1 cellular context compared by ENCODE assay signal in the genomic region with DNA sequence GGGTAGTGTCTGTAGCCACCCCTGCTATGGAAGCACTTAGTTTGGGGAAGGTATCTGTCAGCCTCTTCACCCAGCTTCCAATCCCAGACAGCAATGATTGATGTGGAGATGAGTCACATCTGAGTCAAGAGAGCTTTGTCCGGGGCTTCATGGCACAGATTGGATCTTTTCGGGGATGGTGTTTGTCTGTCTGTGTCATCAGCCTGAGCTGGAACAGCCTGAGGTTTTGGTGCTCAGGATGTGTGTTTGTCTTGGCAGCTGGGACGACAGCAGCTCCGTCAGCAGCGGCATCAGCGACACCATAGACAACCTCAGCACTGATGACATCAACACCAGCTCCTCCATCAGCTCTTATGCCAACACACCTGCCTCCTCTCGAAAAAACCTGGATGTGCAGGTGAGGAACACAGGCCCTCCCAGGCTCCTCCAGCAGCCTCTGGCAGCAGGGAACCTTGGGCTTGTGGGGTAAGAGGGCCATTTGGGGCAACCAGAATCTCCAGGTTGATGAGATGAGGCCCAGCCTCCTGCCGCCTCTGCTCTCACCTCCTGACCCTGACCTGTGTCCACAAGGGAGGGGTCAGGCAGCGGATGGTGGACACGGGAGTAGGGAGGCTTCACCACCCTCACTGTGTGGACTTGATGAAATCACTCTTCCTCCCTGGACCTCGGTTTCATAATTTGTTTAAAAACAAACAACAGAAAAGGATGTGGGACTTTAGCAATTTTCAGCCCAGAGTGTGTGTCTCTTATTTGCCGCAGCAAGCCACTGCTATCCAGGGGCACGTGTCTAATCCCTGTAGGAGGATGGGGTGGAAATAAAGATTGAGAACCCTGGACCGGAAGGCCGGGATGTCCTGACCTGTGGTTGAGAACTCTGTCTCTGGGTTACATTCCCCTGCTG.
TF ChIP-seq lines count a peak whose summit lies in the region.

No MANE protein-coding gene starts in this region.

TF ChIP-seq in K562, 482 proteins besides CTCF, POLR2A, EP300 and RAD21 (continued from another document):
- TF ChIP-seq, protein P1, sequence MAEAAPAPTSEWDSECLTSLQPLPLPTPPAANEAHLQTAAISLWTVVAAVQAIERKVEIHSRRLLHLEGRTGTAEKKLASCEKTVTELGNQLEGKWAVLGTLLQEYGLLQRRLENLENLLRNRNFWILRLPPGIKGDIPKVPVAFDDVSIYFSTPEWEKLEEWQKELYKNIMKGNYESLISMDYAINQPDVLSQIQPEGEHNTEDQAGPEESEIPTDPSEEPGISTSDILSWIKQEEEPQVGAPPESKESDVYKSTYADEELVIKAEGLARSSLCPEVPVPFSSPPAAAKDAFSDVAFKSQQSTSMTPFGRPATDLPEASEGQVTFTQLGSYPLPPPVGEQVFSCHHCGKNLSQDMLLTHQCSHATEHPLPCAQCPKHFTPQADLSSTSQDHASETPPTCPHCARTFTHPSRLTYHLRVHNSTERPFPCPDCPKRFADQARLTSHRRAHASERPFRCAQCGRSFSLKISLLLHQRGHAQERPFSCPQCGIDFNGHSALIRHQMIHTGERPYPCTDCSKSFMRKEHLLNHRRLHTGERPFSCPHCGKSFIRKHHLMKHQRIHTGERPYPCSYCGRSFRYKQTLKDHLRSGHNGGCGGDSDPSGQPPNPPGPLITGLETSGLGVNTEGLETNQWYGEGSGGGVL (CRISPR knock-in tag; IDR thresholded peaks at IDR 0.05): no peak
- TF ChIP-seq, protein P2, sequence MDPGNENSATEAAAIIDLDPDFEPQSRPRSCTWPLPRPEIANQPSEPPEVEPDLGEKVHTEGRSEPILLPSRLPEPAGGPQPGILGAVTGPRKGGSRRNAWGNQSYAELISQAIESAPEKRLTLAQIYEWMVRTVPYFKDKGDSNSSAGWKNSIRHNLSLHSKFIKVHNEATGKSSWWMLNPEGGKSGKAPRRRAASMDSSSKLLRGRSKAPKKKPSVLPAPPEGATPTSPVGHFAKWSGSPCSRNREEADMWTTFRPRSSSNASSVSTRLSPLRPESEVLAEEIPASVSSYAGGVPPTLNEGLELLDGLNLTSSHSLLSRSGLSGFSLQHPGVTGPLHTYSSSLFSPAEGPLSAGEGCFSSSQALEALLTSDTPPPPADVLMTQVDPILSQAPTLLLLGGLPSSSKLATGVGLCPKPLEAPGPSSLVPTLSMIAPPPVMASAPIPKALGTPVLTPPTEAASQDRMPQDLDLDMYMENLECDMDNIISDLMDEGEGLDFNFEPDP (CRISPR knock-in tag; IDR thresholded peaks at IDR 0.05): no peak
- no peak for TF ChIP-seq RBM39 (optimal IDR thresholded peaks at IDR 0.05; ENCODE audit: low read depth, low read length)
- TF ChIP-seq SAFB2 (IDR thresholded peaks at IDR 0.05; ENCODE audit: borderline replicate concordance, low read depth, low read length, severe bottlenecking): no peak
- peak; percentile 77 for TF ChIP-seq ARID1B (IDR thresholded peaks at IDR 0.05)
- TF ChIP-seq, protein P3, sequence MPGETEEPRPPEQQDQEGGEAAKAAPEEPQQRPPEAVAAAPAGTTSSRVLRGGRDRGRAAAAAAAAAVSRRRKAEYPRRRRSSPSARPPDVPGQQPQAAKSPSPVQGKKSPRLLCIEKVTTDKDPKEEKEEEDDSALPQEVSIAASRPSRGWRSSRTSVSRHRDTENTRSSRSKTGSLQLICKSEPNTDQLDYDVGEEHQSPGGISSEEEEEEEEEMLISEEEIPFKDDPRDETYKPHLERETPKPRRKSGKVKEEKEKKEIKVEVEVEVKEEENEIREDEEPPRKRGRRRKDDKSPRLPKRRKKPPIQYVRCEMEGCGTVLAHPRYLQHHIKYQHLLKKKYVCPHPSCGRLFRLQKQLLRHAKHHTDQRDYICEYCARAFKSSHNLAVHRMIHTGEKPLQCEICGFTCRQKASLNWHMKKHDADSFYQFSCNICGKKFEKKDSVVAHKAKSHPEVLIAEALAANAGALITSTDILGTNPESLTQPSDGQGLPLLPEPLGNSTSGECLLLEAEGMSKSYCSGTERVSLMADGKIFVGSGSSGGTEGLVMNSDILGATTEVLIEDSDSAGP (CRISPR knock-in tag; IDR thresholded peaks at IDR 0.05): no peak
- no peak for TF ChIP-seq MYBL2 (IDR thresholded peaks at IDR 0.05; ENCODE audit: low read depth)
- no peak for TF ChIP-seq MYBL2 (CRISPR knock-in tag; IDR thresholded peaks at IDR 0.05; ENCODE audit: borderline replicate concordance)
- TF ChIP-seq TBL1XR1 (IDR thresholded peaks at IDR 0.05; ENCODE audit: low read length in 2 of 2): no peak
- no peak for TF ChIP-seq RBM15 (IDR thresholded peaks at IDR 0.05; ENCODE audit: insufficient read depth, low read length)
- no peak for TF ChIP-seq FOXJ3 (CRISPR knock-in tag; IDR thresholded peaks at IDR 0.05)
- peak; percentile 71; the same call in 1 of the 2 replicates for TF ChIP-seq ZEB2 (IDR thresholded peaks at IDR 0.05)
- TF ChIP-seq MED1 (CRISPR knock-in tag; IDR thresholded peaks at IDR 0.05; ENCODE audit: borderline replicate concordance): no peak
- TF ChIP-seq RBM14 (IDR thresholded peaks at IDR 0.05; ENCODE audit: borderline replicate concordance, insufficient read depth, low read depth, low read length): no peak
- TF ChIP-seq HDAC8 (tag; IDR thresholded peaks at IDR 0.05): no peak
- TF ChIP-seq NR2C2 (CRISPR knock-in tag; IDR thresholded peaks at IDR 0.05): no peak
- TF ChIP-seq NR2C2 (tag; IDR thresholded peaks at IDR 0.05): peak; percentile 58; the same call in 1 of the 2 replicates
- TF ChIP-seq CHCHD3 (CRISPR knock-in tag; IDR thresholded peaks at IDR 0.05): no peak
- TF ChIP-seq NFXL1 (CRISPR knock-in tag; IDR thresholded peaks at IDR 0.05): no peak
- no peak for TF ChIP-seq ZNF445 (CRISPR knock-in tag; IDR thresholded peaks at IDR 0.05; ENCODE audit: low read depth)
- TF ChIP-seq CBX5 (IDR thresholded peaks at IDR 0.05; ENCODE audit: borderline replicate concordance, low read depth): no peak
- TF ChIP-seq, protein P4, sequence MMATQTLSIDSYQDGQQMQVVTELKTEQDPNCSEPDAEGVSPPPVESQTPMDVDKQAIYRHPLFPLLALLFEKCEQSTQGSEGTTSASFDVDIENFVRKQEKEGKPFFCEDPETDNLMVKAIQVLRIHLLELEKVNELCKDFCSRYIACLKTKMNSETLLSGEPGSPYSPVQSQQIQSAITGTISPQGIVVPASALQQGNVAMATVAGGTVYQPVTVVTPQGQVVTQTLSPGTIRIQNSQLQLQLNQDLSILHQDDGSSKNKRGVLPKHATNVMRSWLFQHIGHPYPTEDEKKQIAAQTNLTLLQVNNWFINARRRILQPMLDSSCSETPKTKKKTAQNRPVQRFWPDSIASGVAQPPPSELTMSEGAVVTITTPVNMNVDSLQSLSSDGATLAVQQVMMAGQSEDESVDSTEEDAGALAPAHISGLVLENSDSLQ (IDR thresholded peaks at IDR 0.05): peak; percentile 96
- TF ChIP-seq PTRF (tag; IDR thresholded peaks at IDR 0.05): no peak
- TF ChIP-seq SMAD2 (IDR thresholded peaks at IDR 0.05; ENCODE audit: low read depth, low read length): no peak
- TF ChIP-seq ZNF140 (CRISPR knock-in tag; IDR thresholded peaks at IDR 0.05): no peak
- TF ChIP-seq U2AF2 (optimal IDR thresholded peaks at IDR 0.05; ENCODE audit: low read depth, low read length): no peak
- TF ChIP-seq HDAC6 (IDR thresholded peaks at IDR 0.05; ENCODE audit: low read depth, low read length): no peak
- TF ChIP-seq, protein P5, sequence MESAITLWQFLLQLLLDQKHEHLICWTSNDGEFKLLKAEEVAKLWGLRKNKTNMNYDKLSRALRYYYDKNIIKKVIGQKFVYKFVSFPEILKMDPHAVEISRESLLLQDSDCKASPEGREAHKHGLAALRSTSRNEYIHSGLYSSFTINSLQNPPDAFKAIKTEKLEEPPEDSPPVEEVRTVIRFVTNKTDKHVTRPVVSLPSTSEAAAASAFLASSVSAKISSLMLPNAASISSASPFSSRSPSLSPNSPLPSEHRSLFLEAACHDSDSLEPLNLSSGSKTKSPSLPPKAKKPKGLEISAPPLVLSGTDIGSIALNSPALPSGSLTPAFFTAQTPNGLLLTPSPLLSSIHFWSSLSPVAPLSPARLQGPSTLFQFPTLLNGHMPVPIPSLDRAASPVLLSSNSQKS (CRISPR knock-in tag; IDR thresholded peaks at IDR 0.05): no peak
- TF ChIP-seq RBM34 (IDR thresholded peaks at IDR 0.05; ENCODE audit: borderline replicate concordance, insufficient read depth, low read length): no peak
- no peak for TF ChIP-seq RUNX1 (IDR thresholded peaks at IDR 0.05; ENCODE audit: low read depth)
- TF ChIP-seq RB1 (IDR thresholded peaks at IDR 0.05; ENCODE audit: low read depth): no peak
- no peak for TF ChIP-seq FUS (optimal IDR thresholded peaks at IDR 0.05; ENCODE audit: low read depth, low read length)
- TF ChIP-seq ZC3H8 (IDR thresholded peaks at IDR 0.05): no peak
- TF ChIP-seq RNF2 (IDR thresholded peaks at IDR 0.05): no peak
- no peak for TF ChIP-seq ZNF785 (CRISPR knock-in tag; IDR thresholded peaks at IDR 0.05)
- TF ChIP-seq EHMT2 (IDR thresholded peaks at IDR 0.05): no peak
- no peak for TF ChIP-seq PHF20 (IDR thresholded peaks at IDR 0.05; ENCODE audit: partially characterized antibody)
- TF ChIP-seq MEIS2 (IDR thresholded peaks at IDR 0.05; ENCODE audit: partially characterized antibody): peak; percentile 99
TF ChIP-seq in K562: peak in this region for 41.
